ENCODE assay signal across 12 cellular contexts in genomic region chr7:35714862-35715261, GRCh38. TPM values are rescaled to one million over a fixed set of nuclear protein-coding genes. Genes with fewer than 3 reads are reported as not detected.
DNase-seq lines count a peak whose midpoint lies in the region; ATAC-seq, FAIRE-seq and TF ChIP-seq lines count a peak whose summit lies in the region.
"Had no signal": no experiment of that assay in that cellular context is flagged by ENCODE, and none has a peak within 500 bp of the region (broad histone marks: within the 10 kb centered on the region; RNA-seq: fewer than 3 reads in every experiment).

No MANE protein-coding gene starts in this region.

- H3K4me1 ChIP-seq in Loucy (ENCODE audit: insufficient read depth, low read length, poor library complexity, severe bottlenecking), result peaks cover 12% of the 10 kb centered on the region
- H3K4me1 ChIP-seq in smooth muscle cell (ENCODE audit: low read depth), result peaks cover 5% of the 10 kb centered on the region
- H3K4me1 ChIP-seq in MM.1S (ENCODE audit: low read length), result peaks cover 11% of the 10 kb centered on the region

- no peak overlapping the region for H3K4me3 Mint-ChIP-seq in activated T-cell treated with anti-CD3 and anti-CD28 coated beads, Interleukin-2, amount 50 U/mL, for 72 hours

- no peak overlapping the region for H3K27ac Mint-ChIP-seq in activated T-cell treated with anti-CD3 and anti-CD28 coated beads, Interleukin-2, amount 50 U/mL, for 72 hours

- H3K4me3 ChIP-seq in Loucy (ENCODE audit: low read length, poor library complexity, severe bottlenecking) (no peak overlapping the region), smooth muscle cell (no peak overlapping the region), MM.1S (ENCODE audit: low read length) (no peak overlapping the region)

- DNase-seq in activated T-cell treated with anti-CD3 and anti-CD28 coated beads, Interleukin-2, amount 50 U/mL, for 72 hours, result no peak
- DNase-seq in activated T-cell treated with anti-CD3 and anti-CD28 coated beads for 4 hours (no peak), smooth muscle cell (lab: John Stamatoyannopoulos, UW; ENCODE audit: unreplicated experiment) (no peak), GM19239 (ENCODE audit: insufficient read length, low spot score) (no peak), MM.1S (no peak), NCI-H2029 (lab: John Stamatoyannopoulos, UW) (no peak)
- DNase-seq: activated T-cell treated with anti-CD3 and anti-CD28 coated beads, Interleukin-2, amount 50 U/mL, for 1 hour; small intestine; stimulated activated CD8-positive, alpha-beta memory T cell treated with anti-CD3 and anti-CD28 coated beads, Interleukin-4, amount 100 ng/mL, for 48 hours; T-helper 2 cell had no signal

- peaks cover 14% of the 10 kb centered on the region for H3K4me1 Mint-ChIP-seq in activated T-cell treated with anti-CD3 and anti-CD28 coated beads, Interleukin-2, amount 50 U/mL, for 72 hours (ENCODE audit: low read depth)

- peak; percentile 41 to 43 for ATAC-seq in activated T-cell treated with anti-CD3 and anti-CD28 coated beads, Interleukin-2, amount 50 U/mL, for 72 hours (replicated peaks in 1 of 2)

- H3K36me3 ChIP-seq in Loucy (ENCODE audit: insufficient read depth, low read length) (no peaks in the 10 kb centered on the region), smooth muscle cell (ENCODE audit: low read depth) (no peaks in the 10 kb centered on the region), MM.1S (replicated peaks; ENCODE audit: insufficient read depth, low read length) (no peaks in the 10 kb centered on the region)

- H3K9me3 Mint-ChIP-seq in activated T-cell treated with anti-CD3 and anti-CD28 coated beads, Interleukin-2, amount 50 U/mL, for 72 hours, result no peaks in the 10 kb centered on the region

- H3K4me2 ChIP-seq in Loucy (ENCODE audit: low read depth, low read length, poor library complexity, severe bottlenecking) (no peak overlapping the region), smooth muscle cell (no peak overlapping the region), MM.1S (ENCODE audit: low read depth, low read length) (no peak overlapping the region)

- H3K79me2 ChIP-seq in Loucy (ENCODE audit: insufficient read depth, low read length) (no peaks in the 10 kb centered on the region), smooth muscle cell (ENCODE audit: low read depth) (no peaks in the 10 kb centered on the region), MM.1S (ENCODE audit: low read length) (no peaks in the 10 kb centered on the region)

- no peaks in the 10 kb centered on the region for H4K20me1 ChIP-seq in Loucy (ENCODE audit: insufficient read depth, low read length, poor library complexity, severe bottlenecking)
- no peaks in the 10 kb centered on the region for H4K20me1 ChIP-seq in smooth muscle cell (ENCODE audit: low read depth)
- no peaks in the 10 kb centered on the region for H4K20me1 ChIP-seq in MM.1S (ENCODE audit: insufficient read depth, low read length)

- H3K9me2 ChIP-seq in Loucy (replicated peaks; ENCODE audit: low read depth, low read length), result no peaks in the 10 kb centered on the region
- no peaks in the 10 kb centered on the region for H3K9me2 ChIP-seq in MM.1S (replicated peaks; ENCODE audit: insufficient read depth, low read length)

- peak; percentile 40 for TF ChIP-seq CTCF in Loucy (conservative IDR thresholded peaks at IDR 0.05; ENCODE audit: low read length)
- no peak for TF ChIP-seq CTCF in smooth muscle cell (IDR thresholded peaks at IDR 0.05; ENCODE audit: borderline replicate concordance, insufficient read depth, poor library complexity, severe bottlenecking)
- TF ChIP-seq CTCF in MM.1S (IDR thresholded peaks at IDR 0.05; ENCODE audit: low read length), result no peak

- no peak overlapping the region for H2AFZ ChIP-seq in Loucy (ENCODE audit: low read length)
- H2AFZ ChIP-seq in smooth muscle cell (ENCODE audit: low read depth), result no peak overlapping the region
- H2AFZ ChIP-seq in MM.1S (ENCODE audit: low read length), result no peak overlapping the region

- 80% methylated on average over 1 of the region's 1 CpG for WGBS in smooth muscle cell (ENCODE audit: low lambda C conversion rate)

- H3K9me3 ChIP-seq in Loucy (ENCODE audit: insufficient read depth, low read depth, low read length) (no peaks in the 10 kb centered on the region), smooth muscle cell (replicated peaks; ENCODE audit: low read depth) (no peaks in the 10 kb centered on the region), MM.1S (replicated peaks; ENCODE audit: insufficient read depth, low read length) (no peaks in the 10 kb centered on the region)

- H3F3A ChIP-seq in Loucy (ENCODE audit: low read depth) (no peaks in the 10 kb centered on the region), smooth muscle cell (ENCODE audit: low read depth) (peaks cover 4% of the 10 kb centered on the region), MM.1S (ENCODE audit: insufficient read depth, low read length) (peaks cover 3% of the 10 kb centered on the region; the same call in 1 of the 2 replicates)

- H3K36me3 Mint-ChIP-seq in activated T-cell treated with anti-CD3 and anti-CD28 coated beads, Interleukin-2, amount 50 U/mL, for 72 hours (ENCODE audit: insufficient read depth in 2 of 2), result no peaks in the 10 kb centered on the region

- no peaks in the 10 kb centered on the region for H3K27me3 ChIP-seq in Loucy (ENCODE audit: insufficient read depth, low read length, poor library complexity, severe bottlenecking)
- H3K27me3 ChIP-seq in smooth muscle cell (ENCODE audit: low read depth), result no peaks in the 10 kb centered on the region
- H3K27me3 ChIP-seq in MM.1S (replicated peaks; ENCODE audit: insufficient read depth, low read length), result no peaks in the 10 kb centered on the region

- H3K27ac ChIP-seq in cingulate gyrus (ENCODE audit: low read depth, low read length) (peak overlapping the region; percentile 76), smooth muscle cell (ENCODE audit: low read depth) (peak overlapping the region; percentile 39), MM.1S (ENCODE audit: low read length) (no peak overlapping the region)

- no peak for FAIRE-seq in GM19239 (lab: Jason Lieb, UNC)
- FAIRE-seq: small intestine had no signal

- no peaks in the 10 kb centered on the region for H3K27me3 Mint-ChIP-seq in activated T-cell treated with anti-CD3 and anti-CD28 coated beads, Interleukin-2, amount 50 U/mL, for 72 hours (ENCODE audit: low read depth)

- H3K9ac ChIP-seq in Loucy (ENCODE audit: low read depth, low read length, poor library complexity, severe bottlenecking) (no peak overlapping the region), smooth muscle cell (ENCODE audit: low read depth) (no peak overlapping the region), MM.1S (ENCODE audit: low read length) (no peak overlapping the region)

RNA-seq across cellular contexts. Expression of gene HERPUD2, which starts 19.9 kb away (rescaled TPM):
- 10 to 100 TPM; 37.5 to 40.4 TPM for total RNA-seq in activated T-cell treated with anti-CD3 and anti-CD28 coated beads, Interleukin-2, amount 50 U/mL, for 72 hours
- 28.1 and 34.6 TPM in 2 replicates for total RNA-seq in smooth muscle cell
- 23.2 and 33.0 TPM in 2 replicates for polyA plus RNA-seq in smooth muscle cell
